17 cellular contexts compared by ENCODE assay signal in the genomic region with DNA sequence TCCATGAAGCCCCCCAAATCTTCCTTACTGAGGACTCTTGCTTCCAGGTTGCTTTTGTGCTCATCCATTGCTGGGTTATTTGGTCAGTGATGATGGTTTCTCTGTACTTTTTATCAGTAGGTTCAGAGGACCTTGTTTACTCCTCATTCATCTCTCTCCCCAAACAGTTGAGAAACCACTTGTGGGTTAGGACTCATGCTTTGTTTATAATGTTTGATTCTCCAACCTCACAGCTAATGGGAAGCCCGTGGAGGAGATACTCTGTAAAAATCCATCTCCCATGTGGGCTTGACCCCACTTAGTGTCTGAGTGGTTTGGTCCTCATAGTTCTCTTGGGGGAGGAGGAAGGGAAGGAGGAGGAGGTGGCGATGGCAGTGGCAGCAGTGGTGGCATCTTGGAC.
DNase-seq lines count a peak whose midpoint lies in the region; ATAC-seq and TF ChIP-seq lines count a peak whose summit lies in the region.
"Had no signal": no experiment of that assay in that cellular context is flagged by ENCODE, and none has a peak within 500 bp of the region (broad histone marks: within the 10 kb centered on the region; RNA-seq: fewer than 3 reads in every experiment).

No MANE protein-coding gene starts in this region.

- peaks cover 18% of the 10 kb centered on the region for H3K9me3 ChIP-seq in BLaER1
- no peaks in the 10 kb centered on the region for H3K9me3 ChIP-seq in GM23248 (ENCODE audit: low read depth)
- no peaks in the 10 kb centered on the region for H3K9me3 ChIP-seq in prostate gland

- H4K20me1 ChIP-seq in BLaER1, result peaks cover 100% of the 10 kb centered on the region
- H4K20me1 ChIP-seq in GM23248 (ENCODE audit: insufficient read depth), result peaks cover 11% of the 10 kb centered on the region; the same call in 1 of the 2 replicates

- H3K9ac ChIP-seq in BLaER1 (peak overlapping the region; percentile 46; the same call in 1 of the 2 replicates), GM23248 (no peak overlapping the region)

- in situ Hi-C loops in GM23248 (cut with MboI), result no loop called here

- peaks cover 3% of the 10 kb centered on the region for H3K36me3 Mint-ChIP-seq in activated naive CD4-positive, alpha-beta T cell treated with anti-CD3 and anti-CD28 coated beads, Interleukin-2, amount 10 ng/mL, durations not matched to agents 7 days and 5 days
- peaks cover 6% of the 10 kb centered on the region for H3K36me3 Mint-ChIP-seq in endothelial cell (ENCODE audit: low read depth, unreplicated experiment)
- H3K36me3 Mint-ChIP-seq in activated CD8-positive, alpha-beta memory T cell treated with anti-CD3 and anti-CD28 coated beads, Interleukin-2, amount 10 ng/mL, durations not matched to agents 7 days and 5 days, result no peaks in the 10 kb centered on the region

- no peaks in the 10 kb centered on the region for H3K9me3 Mint-ChIP-seq in activated naive CD4-positive, alpha-beta T cell treated with anti-CD3 and anti-CD28 coated beads, Interleukin-2, amount 10 ng/mL, durations not matched to agents 7 days and 5 days
- no peaks in the 10 kb centered on the region for H3K9me3 Mint-ChIP-seq in endothelial cell (ENCODE audit: unreplicated experiment)
- H3K9me3 Mint-ChIP-seq in activated CD8-positive, alpha-beta memory T cell treated with anti-CD3 and anti-CD28 coated beads, Interleukin-2, amount 10 ng/mL, durations not matched to agents 7 days and 5 days (ENCODE audit: low read depth), result no peaks in the 10 kb centered on the region
- H3K9me3 Mint-ChIP-seq: CD4-positive, CD25-positive, alpha-beta regulatory T cell had no signal

- H3K27me3 ChIP-seq in BLaER1 (no peaks in the 10 kb centered on the region), GM23248 (replicated peaks; ENCODE audit: insufficient read depth) (no peaks in the 10 kb centered on the region), prostate gland (replicated peaks; ENCODE audit: insufficient read depth) (no peaks in the 10 kb centered on the region)

- DNase-seq in activated naive CD4-positive, alpha-beta T cell treated with anti-CD3 and anti-CD28 coated beads, Interleukin-2, amount 10 ng/mL, durations not matched to agents 7 days and 5 days, result no peak
- DNase-seq in activated naive CD4-positive, alpha-beta T cell treated with anti-CD3 and anti-CD28 coated beads, Interleukin-2, amount 50 U/mL, for 16 hours, result no peak
- DNase-seq in GM23248 (no peak), endothelial cell (ENCODE audit: low spot score) (no peak), GM10266 (ENCODE audit: extremely low spot score) (no peak), prostate gland (ENCODE audit: low spot score) (no peak)
- DNase-seq in activated CD8-positive, alpha-beta memory T cell treated with anti-CD3 and anti-CD28 coated beads, Interleukin-2, amount 10 ng/mL, durations not matched to agents 7 days and 5 days, result no peak
- DNase-seq: CD4-positive, CD25-positive, alpha-beta regulatory T cell; MV-4-11; NCI-H1417 treated with DMSO at 0.1 percent for 48 hours; NCI-H2029; NCI-H2171 treated with DMSO at 0.1 percent for 48 hours; NCI-H510A; NCI-H82 had no signal

- H3K9me2 ChIP-seq in GM23248 (ENCODE audit: insufficient read depth), result no peaks in the 10 kb centered on the region

- H2AFZ ChIP-seq in GM23248, result no peak overlapping the region

- H3K4me3 Mint-ChIP-seq in activated naive CD4-positive, alpha-beta T cell treated with anti-CD3 and anti-CD28 coated beads, Interleukin-2, amount 10 ng/mL, durations not matched to agents 7 days and 5 days, result no peak overlapping the region
- no peak overlapping the region for H3K4me3 Mint-ChIP-seq in endothelial cell (ENCODE audit: unreplicated experiment)
- no peak overlapping the region for H3K4me3 Mint-ChIP-seq in activated CD8-positive, alpha-beta memory T cell treated with anti-CD3 and anti-CD28 coated beads, Interleukin-2, amount 10 ng/mL, durations not matched to agents 7 days and 5 days

- H3K4me2 ChIP-seq in BLaER1, result peak overlapping the region; percentile 94
- peak overlapping the region; percentile 14 for H3K4me2 ChIP-seq in GM23248 (ENCODE audit: unreplicated experiment)

- peak overlapping the region; percentile 89 for H3K27ac ChIP-seq in BLaER1
- no peak overlapping the region for H3K27ac ChIP-seq in GM23248
- no peak overlapping the region for H3K27ac ChIP-seq in prostate gland

- peak overlapping the region; percentile 58 for H3K27ac Mint-ChIP-seq in activated naive CD4-positive, alpha-beta T cell treated with anti-CD3 and anti-CD28 coated beads, Interleukin-2, amount 10 ng/mL, durations not matched to agents 7 days and 5 days
- peak overlapping the region; percentile 51 for H3K27ac Mint-ChIP-seq in endothelial cell (ENCODE audit: unreplicated experiment)
- no peak overlapping the region for H3K27ac Mint-ChIP-seq in activated CD8-positive, alpha-beta memory T cell treated with anti-CD3 and anti-CD28 coated beads, Interleukin-2, amount 10 ng/mL, durations not matched to agents 7 days and 5 days

- peaks cover 33% of the 10 kb centered on the region for H3K4me1 Mint-ChIP-seq in activated naive CD4-positive, alpha-beta T cell treated with anti-CD3 and anti-CD28 coated beads, Interleukin-2, amount 10 ng/mL, durations not matched to agents 7 days and 5 days
- H3K4me1 Mint-ChIP-seq in endothelial cell (ENCODE audit: unreplicated experiment), result peaks cover 67% of the 10 kb centered on the region
- H3K4me1 Mint-ChIP-seq in activated CD8-positive, alpha-beta memory T cell treated with anti-CD3 and anti-CD28 coated beads, Interleukin-2, amount 10 ng/mL, durations not matched to agents 7 days and 5 days, result peaks cover under 1% of the 10 kb centered on the region

- H3K79me2 ChIP-seq in GM23248 (ENCODE audit: insufficient read depth), result peaks cover 100% of the 10 kb centered on the region

- no peak for TF ChIP-seq POLR2A in prostate gland (IDR thresholded peaks at IDR 0.05)

- no peak for TF ChIP-seq CTCF in endothelial cell (IDR thresholded peaks at IDR 0.05; ENCODE audit: unreplicated experiment)
- TF ChIP-seq CTCF in GM10266 (IDR thresholded peaks at IDR 0.05; ENCODE audit: control insufficient read depth, insufficient read depth, low read depth, missing control alignments), result no peak
- no peak for TF ChIP-seq CTCF in prostate gland (IDR thresholded peaks at IDR 0.05)

- peak overlapping the region; percentile 32 for H3K4me3 ChIP-seq in BLaER1
- H3K4me3 ChIP-seq in GM23248, result no peak overlapping the region
- no peak overlapping the region for H3K4me3 ChIP-seq in prostate gland

- CTCF ChIA-PET in activated naive CD4-positive, alpha-beta T cell treated with anti-CD3 and anti-CD28 coated beads, Interleukin-2, amount 10 ng/mL, durations not matched to agents 7 days and 5 days (lab: Charles Lee), result no interaction called here
- CTCF ChIA-PET in activated CD8-positive, alpha-beta memory T cell treated with anti-CD3 and anti-CD28 coated beads, Interleukin-2, amount 10 ng/mL, durations not matched to agents 7 days and 5 days (lab: Charles Lee), result no interaction called here

- no peak for ATAC-seq in activated CD8-positive, alpha-beta memory T cell treated with anti-CD3 and anti-CD28 coated beads, Interleukin-2, amount 10 ng/mL, durations not matched to agents 7 days and 5 days
- ATAC-seq: Panc1, Right ventricle myocardium inferior had no signal

- WGBS in GM23248 (ENCODE audit: low coverage in 1 of 2, low lambda C conversion rate in 2 of 2, missing lambda C conversion rate in 2 of 2), 2 experiments, result 69 to 78% methylated on average over 2 of the region's 2 CpGs
- 91% methylated on average over 2 of the region's 2 CpGs for WGBS in prostate gland

- H3K4me1 ChIP-seq in BLaER1 (peaks cover 77% of the 10 kb centered on the region), GM23248 (ENCODE audit: insufficient read depth) (peaks cover 60% of the 10 kb centered on the region), prostate gland (replicated peaks) (no peaks in the 10 kb centered on the region)

- H3K36me3 ChIP-seq in BLaER1 (peaks cover 19% of the 10 kb centered on the region), GM23248 (ENCODE audit: low read depth) (no peaks in the 10 kb centered on the region), prostate gland (no peaks in the 10 kb centered on the region)

- no peaks in the 10 kb centered on the region for H3K27me3 Mint-ChIP-seq in activated naive CD4-positive, alpha-beta T cell treated with anti-CD3 and anti-CD28 coated beads, Interleukin-2, amount 10 ng/mL, durations not matched to agents 7 days and 5 days
- peaks cover 10% of the 10 kb centered on the region for H3K27me3 Mint-ChIP-seq in endothelial cell (ENCODE audit: unreplicated experiment)
- H3K27me3 Mint-ChIP-seq in activated CD8-positive, alpha-beta memory T cell treated with anti-CD3 and anti-CD28 coated beads, Interleukin-2, amount 10 ng/mL, durations not matched to agents 7 days and 5 days, result no peaks in the 10 kb centered on the region
- H3K27me3 Mint-ChIP-seq: CD4-positive, CD25-positive, alpha-beta regulatory T cell had no signal

- intact Hi-C loops in prostate gland (cut with DNase I), result loop anchor here (10.0 kb wide), 1 partner anchor 56 kb away; no protein-coding TSS in a partner anchor

- H3F3A ChIP-seq in GM23248 (ENCODE audit: insufficient read depth), result peaks cover 2% of the 10 kb centered on the region; the same call in 1 of the 2 replicates
